ENCODE assay signal across 1 cellular context in the genomic region with DNA sequence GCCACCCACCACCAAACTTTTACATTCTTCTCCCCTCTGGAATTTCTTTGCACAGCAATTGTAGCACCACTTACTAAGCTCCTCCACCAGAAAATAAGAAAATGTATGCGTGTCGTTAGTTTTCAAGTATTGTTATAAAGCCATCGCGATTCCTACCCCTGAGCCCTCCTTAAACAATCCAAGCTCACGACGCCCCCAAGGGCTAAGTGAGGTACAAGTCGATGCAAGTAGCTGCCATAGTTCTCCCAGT.
TF ChIP-seq lines count a peak whose summit lies in the region.

No MANE protein-coding gene starts in this region.

TF ChIP-seq in K562, 482 proteins besides CTCF, POLR2A, EP300 and RAD21:
- TF ChIP-seq, protein P1, sequence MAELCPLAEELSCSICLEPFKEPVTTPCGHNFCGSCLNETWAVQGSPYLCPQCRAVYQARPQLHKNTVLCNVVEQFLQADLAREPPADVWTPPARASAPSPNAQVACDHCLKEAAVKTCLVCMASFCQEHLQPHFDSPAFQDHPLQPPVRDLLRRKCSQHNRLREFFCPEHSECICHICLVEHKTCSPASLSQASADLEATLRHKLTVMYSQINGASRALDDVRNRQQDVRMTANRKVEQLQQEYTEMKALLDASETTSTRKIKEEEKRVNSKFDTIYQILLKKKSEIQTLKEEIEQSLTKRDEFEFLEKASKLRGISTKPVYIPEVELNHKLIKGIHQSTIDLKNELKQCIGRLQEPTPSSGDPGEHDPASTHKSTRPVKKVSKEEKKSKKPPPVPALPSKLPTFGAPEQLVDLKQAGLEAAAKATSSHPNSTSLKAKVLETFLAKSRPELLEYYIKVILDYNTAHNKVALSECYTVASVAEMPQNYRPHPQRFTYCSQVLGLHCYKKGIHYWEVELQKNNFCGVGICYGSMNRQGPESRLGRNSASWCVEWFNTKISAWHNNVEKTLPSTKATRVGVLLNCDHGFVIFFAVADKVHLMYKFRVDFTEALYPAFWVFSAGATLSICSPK (IDR thresholded peaks at IDR 0.05; ENCODE audit: borderline replicate concordance), result 0 out of 2 replicates have a peak, but pooled peaks have one; percentile 1
- TF ChIP-seq YY1 (IDR thresholded peaks at IDR 0.05; ENCODE audit: borderline replicate concordance in 1 of 3, control insufficient read depth in 1 of 3, extremely low read depth in 1 of 3, insufficient read depth in 3 of 3, insufficient read length in 1 of 3, insufficient replicate concordance in 2 of 3, low read depth in 1 of 3, low read length in 2 of 3), result peak in 1 of 3 experiments; percentile 47
- TF ChIP-seq SIN3B (IDR thresholded peaks at IDR 0.05; ENCODE audit: low read depth), result no peak
- TF ChIP-seq ESRRA (IDR thresholded peaks at IDR 0.05; ENCODE audit: borderline replicate concordance, low read depth), result 0 out of 2 replicates have a peak, but pooled peaks have one; percentile 78
- no peak for TF ChIP-seq GTF2F1 (IDR thresholded peaks at IDR 0.05; ENCODE audit: low read depth, low read length)
- TF ChIP-seq, protein P2, sequence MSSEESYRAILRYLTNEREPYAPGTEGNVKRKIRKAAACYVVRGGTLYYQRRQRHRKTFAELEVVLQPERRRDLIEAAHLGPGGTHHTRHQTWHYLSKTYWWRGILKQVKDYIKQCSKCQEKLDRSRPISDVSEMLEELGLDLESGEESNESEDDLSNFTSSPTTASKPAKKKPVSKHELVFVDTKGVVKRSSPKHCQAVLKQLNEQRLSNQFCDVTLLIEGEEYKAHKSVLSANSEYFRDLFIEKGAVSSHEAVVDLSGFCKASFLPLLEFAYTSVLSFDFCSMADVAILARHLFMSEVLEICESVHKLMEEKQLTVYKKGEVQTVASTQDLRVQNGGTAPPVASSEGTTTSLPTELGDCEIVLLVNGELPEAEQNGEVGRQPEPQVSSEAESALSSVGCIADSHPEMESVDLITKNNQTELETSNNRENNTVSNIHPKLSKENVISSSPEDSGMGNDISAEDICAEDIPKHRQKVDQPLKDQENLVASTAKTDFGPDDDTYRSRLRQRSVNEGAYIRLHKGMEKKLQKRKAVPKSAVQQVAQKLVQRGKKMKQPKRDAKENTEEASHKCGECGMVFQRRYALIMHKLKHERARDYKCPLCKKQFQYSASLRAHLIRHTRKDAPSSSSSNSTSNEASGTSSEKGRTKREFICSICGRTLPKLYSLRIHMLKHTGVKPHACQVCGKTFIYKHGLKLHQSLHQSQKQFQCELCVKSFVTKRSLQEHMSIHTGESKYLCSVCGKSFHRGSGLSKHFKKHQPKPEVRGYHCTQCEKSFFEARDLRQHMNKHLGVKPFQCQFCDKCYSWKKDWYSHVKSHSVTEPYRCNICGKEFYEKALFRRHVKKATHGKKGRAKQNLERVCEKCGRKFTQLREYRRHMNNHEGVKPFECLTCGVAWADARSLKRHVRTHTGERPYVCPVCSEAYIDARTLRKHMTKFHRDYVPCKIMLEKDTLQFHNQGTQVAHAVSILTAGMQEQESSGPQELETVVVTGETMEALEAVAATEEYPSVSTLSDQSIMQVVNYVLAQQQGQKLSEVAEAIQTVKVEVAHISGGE (CRISPR knock-in tag; IDR thresholded peaks at IDR 0.05), result 0 out of 6 replicates have a peak, but pooled peaks of 1 of the 3 experiments have one; percentile 43
- 0 out of 2 replicates have a peak, but pooled peaks have one; percentile 15 for TF ChIP-seq DPF2 (IDR thresholded peaks at IDR 0.05)
- TF ChIP-seq POU5F1 (IDR thresholded peaks at IDR 0.05; ENCODE audit: borderline replicate concordance, low read depth, low read length, partially characterized antibody), result no peak
